Comparison of ENCODE assay signal across 12 cellular contexts in genomic region chr6:56891754-56892153, GRCh38.
DNase-seq lines count a peak whose midpoint lies in the region; ATAC-seq, FAIRE-seq and TF ChIP-seq lines count a peak whose summit lies in the region.
"Had no signal": no experiment of that assay in that cellular context is flagged by ENCODE, and none has a peak within 500 bp of the region (broad histone marks: within the 10 kb centered on the region; RNA-seq: fewer than 3 reads in every experiment).

No MANE protein-coding gene starts in this region.

- H3K4me3 ChIP-seq in AG04449 (ENCODE audit: low read depth, low read length) (no peak overlapping the region), GM12865 (ENCODE audit: low read depth, low read length) (no peak overlapping the region), Loucy (ENCODE audit: low read length, poor library complexity, severe bottlenecking) (no peak overlapping the region), endothelial cell of umbilical vein (replicated peaks in 1 of 3; ENCODE audit: insufficient read depth in 1 of 3, low read depth in 1 of 3, low read length in 3 of 3) (no peak overlapping the region)
- H3K4me3 ChIP-seq: spleen had no signal

- H3K27me3 Mint-ChIP-seq in CD14-positive monocyte (ENCODE audit: low read depth in 3 of 3): peaks cover 0 to 2% (median 0%) of the 10 kb centered on the region in 3 donors

- TF ChIP-seq POLR2A in endothelial cell of umbilical vein (IDR thresholded peaks at IDR 0.05; ENCODE audit: low read depth, low read length): no peak

- no peaks in the 10 kb centered on the region for H3F3A ChIP-seq in Loucy (ENCODE audit: low read depth)

- FAIRE-seq in endothelial cell of umbilical vein (lab: Jason Lieb, UNC) (no peak), RCC 7860 (lab: Jason Lieb, UNC) (no peak)
- FAIRE-seq: bronchial epithelial cell had no signal

- no peak overlapping the region for H3K27ac ChIP-seq in endothelial cell of umbilical vein (ENCODE audit: insufficient read depth, low read depth, low read length)

- H2AFZ ChIP-seq in Loucy (ENCODE audit: low read length): no peak overlapping the region
- H2AFZ ChIP-seq in endothelial cell of umbilical vein (ENCODE audit: low read depth, low read length): peak overlapping the region; percentile 62

- H3K36me3 Mint-ChIP-seq in CD14-positive monocyte: no peaks in the 10 kb centered on the region

- no peaks in the 10 kb centered on the region for H3K9me1 ChIP-seq in endothelial cell of umbilical vein (replicated peaks; ENCODE audit: control insufficient read depth, extremely low read depth, insufficient read depth, low read length)

- ATAC-seq in GM19397 (IDR thresholded peaks at IDR 0.05; ENCODE audit: unreplicated experiment): no peak
- ATAC-seq: stimulated activated naive B cell treated with anti-CD40 and anti-IgM and Interleukin-4, amounts not matched to agents 10 μg/mL and 1 μg/mL and 100 μg/mL, for 72 hours had no signal

- H3K4me2 ChIP-seq in Loucy (ENCODE audit: low read depth, low read length, poor library complexity, severe bottlenecking) (no peak overlapping the region), endothelial cell of umbilical vein (ENCODE audit: insufficient read depth, low read length) (no peak overlapping the region)

- DNase-seq in AG04449 (ENCODE audit: low read depth, low spot score) (no peak), GM12865 (ENCODE audit: low read depth) (peak; percentile 48), endothelial cell of umbilical vein (ENCODE audit: low read depth, low spot score) (no peak), COR-L47 (lab: John Stamatoyannopoulos, UW) (no peak), RCC 7860 (ENCODE audit: low spot score) (no peak), CD14-positive monocyte (ENCODE audit: low spot score) (no peak)
- DNase-seq: NCI-H2029 treated with DMSO at 0.1 percent for 48 hours; spleen; stimulated activated naive B cell treated with anti-CD40 and anti-IgM and Interleukin-4, amounts not matched to agents 10 μg/mL and 1 μg/mL and 100 μg/mL, for 72 hours had no signal

- no peak overlapping the region for H3K4me3 Mint-ChIP-seq in CD14-positive monocyte
- H3K4me3 Mint-ChIP-seq: stimulated activated naive B cell treated with anti-CD40 and anti-IgM and Interleukin-4, amounts not matched to agents 10 μg/mL and 1 μg/mL and 100 μg/mL, for 72 hours had no signal

- POLR2A ChIA-PET in AG04449 (lab: Yijun Ruan, JAX): no interaction called here
- POLR2A ChIA-PET in endothelial cell of umbilical vein (lab: Charles Lee): interaction anchor here (0.7 kb wide), 2 partner anchors 27 to 361 kb away, joined by 6 to 7 read pairs; no protein-coding TSS in a partner anchor

- H3K4me1 Mint-ChIP-seq in CD14-positive monocyte: peaks cover 6% of the 10 kb centered on the region

- H3K36me3 ChIP-seq in Loucy (ENCODE audit: insufficient read depth, low read length) (no peaks in the 10 kb centered on the region), endothelial cell of umbilical vein (ENCODE audit: control insufficient read depth in 2 of 2, extremely low read depth in 1 of 2, insufficient read depth in 2 of 2, low read length in 2 of 2) (no peaks in the 10 kb centered on the region)
- H3K36me3 ChIP-seq: spleen had no signal

- no peaks in the 10 kb centered on the region for H3K27me3 ChIP-seq in Loucy (ENCODE audit: insufficient read depth, low read length, poor library complexity, severe bottlenecking)
- H3K27me3 ChIP-seq in endothelial cell of umbilical vein (ENCODE audit: control insufficient read depth in 2 of 2, insufficient read depth in 2 of 2, low read length in 2 of 2): no peaks in the 10 kb centered on the region
- H3K27me3 ChIP-seq: spleen had no signal

- BruUV-seq in endothelial cell of umbilical vein (replicated peaks; lab: Mats Ljungman, UMichigan): no TSS peak

- no peaks in the 10 kb centered on the region for H3K9me2 ChIP-seq in Loucy (replicated peaks; ENCODE audit: low read depth, low read length)

- H3K79me2 ChIP-seq in Loucy (ENCODE audit: insufficient read depth, low read length) (no peaks in the 10 kb centered on the region), endothelial cell of umbilical vein (ENCODE audit: control insufficient read depth, insufficient read depth, low read length) (no peaks in the 10 kb centered on the region)

- H4K20me1 ChIP-seq in Loucy (ENCODE audit: insufficient read depth, low read length, poor library complexity, severe bottlenecking): no peaks in the 10 kb centered on the region
- H4K20me1 ChIP-seq in endothelial cell of umbilical vein (replicated peaks; ENCODE audit: control insufficient read depth, extremely low read depth, insufficient read depth, low read length): no peaks in the 10 kb centered on the region

- peaks cover 0 to 2% (median 0%) of the 10 kb centered on the region in 7 donors for H3K9me3 Mint-ChIP-seq in CD14-positive monocyte
- H3K9me3 Mint-ChIP-seq: stimulated activated naive B cell treated with anti-CD40 and anti-IgM and Interleukin-4, amounts not matched to agents 10 μg/mL and 1 μg/mL and 100 μg/mL, for 72 hours had no signal

- peak; percentile 22 for TF ChIP-seq CTCF in AG04449 (IDR thresholded peaks at IDR 0.05; ENCODE audit: insufficient read depth, low read length, missing control alignments)
- TF ChIP-seq CTCF in GM12865 (IDR thresholded peaks at IDR 0.05; ENCODE audit: insufficient read depth, low read depth, low read length, missing control alignments): peak; percentile 25
- TF ChIP-seq CTCF in Loucy (conservative IDR thresholded peaks at IDR 0.05; ENCODE audit: low read length): peak; percentile 22; the same call in 1 of the 2 replicates
- TF ChIP-seq CTCF in endothelial cell of umbilical vein (IDR thresholded peaks at IDR 0.05; ENCODE audit: extremely low read depth in 1 of 2, insufficient read depth in 1 of 2, low read depth in 1 of 2, low read length in 2 of 2): no peak
- TF ChIP-seq CTCF in CD14-positive monocyte (IDR thresholded peaks at IDR 0.05): no peak

- no peak overlapping the region for H3K27ac Mint-ChIP-seq in CD14-positive monocyte
- H3K27ac Mint-ChIP-seq: stimulated activated naive B cell treated with anti-CD40 and anti-IgM and Interleukin-4, amounts not matched to agents 10 μg/mL and 1 μg/mL and 100 μg/mL, for 72 hours had no signal

- CTCF ChIA-PET in AG04449 (lab: Yijun Ruan, JAX): interaction anchor here (0.7 to 5.5 kb wide), 8 partner anchors 11 to 425 kb away, joined by 3 to 80 read pairs (median 4); partner anchors contain the start of gene PRIM2
- CTCF ChIA-PET in endothelial cell of umbilical vein (lab: Charles Lee): interaction anchor here (0.6 to 3.5 kb wide), 6 partner anchors 11 to 63 kb away, joined by 3 to 24 read pairs (median 4); partner anchors contain the start of gene BEND6

- H3K9ac ChIP-seq in Loucy (ENCODE audit: low read depth, low read length, poor library complexity, severe bottlenecking) (no peak overlapping the region), endothelial cell of umbilical vein (replicated peaks; ENCODE audit: extremely low read depth, insufficient read depth, low read length) (no peak overlapping the region)

- H3K9me3 ChIP-seq in Loucy (ENCODE audit: insufficient read depth, low read depth, low read length) (no peaks in the 10 kb centered on the region), endothelial cell of umbilical vein (replicated peaks; ENCODE audit: control insufficient read depth, insufficient read depth, low read length) (no peaks in the 10 kb centered on the region)
- H3K9me3 ChIP-seq: spleen had no signal

- intact Hi-C loops in endothelial cell of umbilical vein (cut with micrococcal nuclease): loop anchor here (2.0 kb wide), 1 partner anchor 23 kb away; no protein-coding TSS in a partner anchor
- intact Hi-C loops in CD14-positive monocyte (cut with micrococcal nuclease): no loop called here

- peaks cover 20% of the 10 kb centered on the region for H3K4me1 ChIP-seq in Loucy (ENCODE audit: insufficient read depth, low read length, poor library complexity, severe bottlenecking)
- H3K4me1 ChIP-seq in endothelial cell of umbilical vein (ENCODE audit: control insufficient read depth, extremely low read depth, insufficient read depth, low read length): peaks cover 30% of the 10 kb centered on the region

- dilution Hi-C loops in endothelial cell of umbilical vein (cut with MboI; ENCODE audit: extremely low pct_ligation_motif_present, low sequenced_read_pairs): no loop called here

TF ChIP-seq in endothelial cell of umbilical vein, 7 proteins besides CTCF, POLR2A, EP300 and RAD21:
- TF ChIP-seq FOS (IDR thresholded peaks at IDR 0.05; ENCODE audit: borderline replicate concordance, insufficient read depth, low read length): no peak
- no peak for TF ChIP-seq EZH2 (IDR thresholded peaks at IDR 0.05; ENCODE audit: borderline replicate concordance, low read depth, low read length, severe bottlenecking)
- no peak for TF ChIP-seq GATA2 (IDR thresholded peaks at IDR 0.05; ENCODE audit: insufficient read depth, insufficient read length, low read depth, low read length)
- no peak for TF ChIP-seq POLR2AphosphoS5 (IDR thresholded peaks at IDR 0.05; ENCODE audit: insufficient read depth, low read depth, low read length)
- no peak for TF ChIP-seq MYC (IDR thresholded peaks at IDR 0.05; ENCODE audit: low read depth, low read length)
- no peak for TF ChIP-seq MAX (IDR thresholded peaks at IDR 0.05; ENCODE audit: insufficient read depth, insufficient read length)
- TF ChIP-seq JUN (IDR thresholded peaks at IDR 0.05; ENCODE audit: borderline replicate concordance, insufficient read depth, insufficient read length, low read depth): no peak

Comparison
In these comparisons a context has a peak if more than half of its experiments do, and no peak if none do; other contexts are left out.
1. CTCF ChIP-seq: peak in AG04449 (single experiment), GM12865 (single experiment) and Loucy (single experiment); none in endothelial cell of umbilical vein (0 of 2) and CD14-positive monocyte (single experiment).